In the genomic region with DNA sequence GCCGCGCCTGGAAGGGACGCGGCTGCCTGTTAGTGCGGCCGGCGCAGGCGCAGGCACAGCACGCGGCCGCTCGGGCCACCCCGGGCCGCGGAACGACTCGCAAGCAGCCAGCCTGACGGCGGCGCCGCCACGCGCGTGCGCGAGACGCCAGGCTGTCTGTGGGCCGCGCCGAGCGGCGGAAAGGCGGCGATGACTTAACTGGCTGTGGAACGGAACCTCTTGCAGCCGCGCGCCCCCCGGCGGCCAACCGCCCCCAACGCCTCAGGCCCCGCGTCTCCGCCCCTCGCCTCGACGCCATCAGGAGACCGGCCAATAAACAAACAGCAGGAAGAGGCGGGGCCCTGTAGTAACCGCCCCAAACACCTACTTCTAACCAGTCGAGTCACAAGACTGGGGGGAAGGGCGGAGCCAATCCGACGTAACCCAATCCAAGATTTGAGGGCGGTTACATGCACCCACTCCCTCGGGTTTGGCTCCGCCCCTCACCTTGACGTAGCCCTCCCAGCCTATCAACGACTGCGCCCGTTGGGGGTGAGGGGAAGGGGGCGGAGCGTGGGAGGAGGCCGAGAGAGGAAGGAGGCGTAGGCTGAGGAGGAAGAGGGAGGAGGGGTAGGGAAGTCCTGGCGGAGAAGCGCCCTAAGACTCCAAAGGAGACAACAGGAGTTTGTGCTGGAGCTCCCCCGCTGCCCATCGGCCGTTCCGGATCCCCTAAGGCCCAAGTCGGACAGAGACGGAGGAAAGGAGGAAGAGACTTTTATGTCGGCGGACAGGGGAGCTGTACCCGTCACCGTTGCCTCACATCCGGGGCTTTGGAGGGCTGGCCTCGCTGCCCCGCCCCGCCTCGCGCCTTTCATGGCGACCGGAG, we compare ENCODE assay signal across 1 cellular context.
TF ChIP-seq lines count a peak whose summit lies in the region.

FBRS (plus strand) TSS at position 566 of the 865 bp plus-strand sequence. CDS start 1,088 bp downstream, outside the sequence.

TF ChIP-seq in K562, 482 proteins besides CTCF, POLR2A, EP300 and RAD21 (continued from another document and continues in another):
- TF ChIP-seq, protein P1, sequence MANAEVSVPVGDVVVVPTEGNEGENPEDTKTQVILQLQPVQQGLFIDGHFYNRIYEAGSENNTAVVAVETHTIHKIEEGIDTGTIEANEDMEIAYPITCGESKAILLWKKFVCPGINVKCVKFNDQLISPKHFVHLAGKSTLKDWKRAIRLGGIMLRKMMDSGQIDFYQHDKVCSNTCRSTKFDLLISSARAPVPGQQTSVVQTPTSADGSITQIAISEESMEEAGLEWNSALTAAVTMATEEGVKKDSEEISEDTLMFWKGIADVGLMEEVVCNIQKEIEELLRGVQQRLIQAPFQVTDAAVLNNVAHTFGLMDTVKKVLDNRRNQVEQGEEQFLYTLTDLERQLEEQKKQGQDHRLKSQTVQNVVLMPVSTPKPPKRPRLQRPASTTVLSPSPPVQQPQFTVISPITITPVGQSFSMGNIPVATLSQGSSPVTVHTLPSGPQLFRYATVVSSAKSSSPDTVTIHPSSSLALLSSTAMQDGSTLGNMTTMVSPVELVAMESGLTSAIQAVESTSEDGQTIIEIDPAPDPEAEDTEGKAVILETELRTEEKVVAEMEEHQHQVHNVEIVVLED (CRISPR knock-in tag; IDR thresholded peaks at IDR 0.05): peak; percentile 57; the same call in 1 of the 2 replicates
- TF ChIP-seq, protein P2, sequence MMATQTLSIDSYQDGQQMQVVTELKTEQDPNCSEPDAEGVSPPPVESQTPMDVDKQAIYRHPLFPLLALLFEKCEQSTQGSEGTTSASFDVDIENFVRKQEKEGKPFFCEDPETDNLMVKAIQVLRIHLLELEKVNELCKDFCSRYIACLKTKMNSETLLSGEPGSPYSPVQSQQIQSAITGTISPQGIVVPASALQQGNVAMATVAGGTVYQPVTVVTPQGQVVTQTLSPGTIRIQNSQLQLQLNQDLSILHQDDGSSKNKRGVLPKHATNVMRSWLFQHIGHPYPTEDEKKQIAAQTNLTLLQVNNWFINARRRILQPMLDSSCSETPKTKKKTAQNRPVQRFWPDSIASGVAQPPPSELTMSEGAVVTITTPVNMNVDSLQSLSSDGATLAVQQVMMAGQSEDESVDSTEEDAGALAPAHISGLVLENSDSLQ (IDR thresholded peaks at IDR 0.05): peak; percentile 86
- no peak for TF ChIP-seq RBM22 (IDR thresholded peaks at IDR 0.05; ENCODE audit: low read depth, low read length, poor library complexity, severe bottlenecking)
- TF ChIP-seq OTX1 (CRISPR knock-in tag; IDR thresholded peaks at IDR 0.05): peak; percentile 95
- peak; percentile 77 for TF ChIP-seq ZBTB33 (CRISPR knock-in tag; IDR thresholded peaks at IDR 0.05)
- TF ChIP-seq SIN3B (IDR thresholded peaks at IDR 0.05; ENCODE audit: low read depth): 0 out of 2 replicates have a peak, but pooled peaks have one; percentile 32
- no peak for TF ChIP-seq E2F4 (CRISPR knock-in tag; IDR thresholded peaks at IDR 0.05; ENCODE audit: low read depth)
- TF ChIP-seq FOXJ2 (tag; IDR thresholded peaks at IDR 0.05): 0 out of 2 replicates have a peak, but pooled peaks have one; percentile 41
- no peak; the same call in 1 of the 2 replicates for TF ChIP-seq ATF1 (CRISPR knock-in tag; IDR thresholded peaks at IDR 0.05)
- peak; percentile 96 for TF ChIP-seq ATF1 (tag; IDR thresholded peaks at IDR 0.05)
- 0 out of 2 replicates have a peak, but pooled peaks have one; percentile 7 for TF ChIP-seq TCF3 (CRISPR knock-in tag; IDR thresholded peaks at IDR 0.05)
- peak; percentile 84 for TF ChIP-seq GABPB1 (CRISPR knock-in tag; IDR thresholded peaks at IDR 0.05)
- TF ChIP-seq CGGBP1 (CRISPR knock-in tag; IDR thresholded peaks at IDR 0.05): 0 out of 2 replicates have a peak, but pooled peaks have one; percentile 24
- peak; percentile 100 for TF ChIP-seq GATAD2B (IDR thresholded peaks at IDR 0.05; ENCODE audit: borderline replicate concordance)
- peak; percentile 97 for TF ChIP-seq HMGN3 (IDR thresholded peaks at IDR 0.05; ENCODE audit: borderline replicate concordance, extremely low read depth, insufficient read length, low read depth, low read length)
- TF ChIP-seq ARID1B (IDR thresholded peaks at IDR 0.05): peak; percentile 46; the same call in 1 of the 2 replicates
- TF ChIP-seq CEBPG (CRISPR knock-in tag; IDR thresholded peaks at IDR 0.05): peak; percentile 42; the same call in 1 of the 2 replicates
- TF ChIP-seq CEBPG (tag; conservative IDR thresholded peaks at IDR 0.05 in 1 of 2, IDR thresholded peaks at IDR 0.05 in 1 of 2): peak in 1 of 2 experiments; percentile 58; a peak in 3 of 4 replicates
- TF ChIP-seq PCBP1 (IDR thresholded peaks at IDR 0.05; ENCODE audit: low read depth, low read length, poor library complexity, severe bottlenecking): no peak
- TF ChIP-seq POLR2H (tag; IDR thresholded peaks at IDR 0.05; ENCODE audit: low read depth): peak; percentile 92
- TF ChIP-seq LEF1 (IDR thresholded peaks at IDR 0.05): peak; percentile 68; the same call in 1 of the 2 replicates
- TF ChIP-seq THRB (CRISPR knock-in tag; conservative IDR thresholded peaks at IDR 0.05): peak; percentile 83; the same call in 1 of the 2 replicates
- TF ChIP-seq L3MBTL2 (IDR thresholded peaks at IDR 0.05): peak; percentile 91
- no peak for TF ChIP-seq HOMEZ (CRISPR knock-in tag; IDR thresholded peaks at IDR 0.05)
- peak; percentile 98 for TF ChIP-seq ZNF263 (CRISPR knock-in tag; IDR thresholded peaks at IDR 0.05; ENCODE audit: borderline replicate concordance)
- peak; percentile 61; the same call in 1 of the 2 replicates for TF ChIP-seq SMARCA4 (IDR thresholded peaks at IDR 0.05)
- TF ChIP-seq ARID4B (CRISPR knock-in tag; IDR thresholded peaks at IDR 0.05): peak; percentile 76
- 0 out of 2 replicates have a peak, but pooled peaks have one; percentile 37 for TF ChIP-seq E2F3 (CRISPR knock-in tag; IDR thresholded peaks at IDR 0.05)
- TF ChIP-seq NCOR1 (IDR thresholded peaks at IDR 0.05): peak; percentile 83
- TF ChIP-seq IRF1 (CRISPR knock-in tag; IDR thresholded peaks at IDR 0.05; ENCODE audit: borderline replicate concordance): no peak
- 0 out of 2 replicates have a peak, but pooled peaks have one; percentile 23 for TF ChIP-seq RFX7 (CRISPR knock-in tag; IDR thresholded peaks at IDR 0.05)
- peak; percentile 68 for TF ChIP-seq NFYB (IDR thresholded peaks at IDR 0.05; ENCODE audit: extremely low read depth, insufficient read length)
- TF ChIP-seq SOX6 (IDR thresholded peaks at IDR 0.05): peak; percentile 51; the same call in 1 of the 2 replicates
- peak; percentile 100 for TF ChIP-seq SAFB (IDR thresholded peaks at IDR 0.05; ENCODE audit: borderline replicate concordance, low read depth, low read length)
- TF ChIP-seq, protein P3, sequence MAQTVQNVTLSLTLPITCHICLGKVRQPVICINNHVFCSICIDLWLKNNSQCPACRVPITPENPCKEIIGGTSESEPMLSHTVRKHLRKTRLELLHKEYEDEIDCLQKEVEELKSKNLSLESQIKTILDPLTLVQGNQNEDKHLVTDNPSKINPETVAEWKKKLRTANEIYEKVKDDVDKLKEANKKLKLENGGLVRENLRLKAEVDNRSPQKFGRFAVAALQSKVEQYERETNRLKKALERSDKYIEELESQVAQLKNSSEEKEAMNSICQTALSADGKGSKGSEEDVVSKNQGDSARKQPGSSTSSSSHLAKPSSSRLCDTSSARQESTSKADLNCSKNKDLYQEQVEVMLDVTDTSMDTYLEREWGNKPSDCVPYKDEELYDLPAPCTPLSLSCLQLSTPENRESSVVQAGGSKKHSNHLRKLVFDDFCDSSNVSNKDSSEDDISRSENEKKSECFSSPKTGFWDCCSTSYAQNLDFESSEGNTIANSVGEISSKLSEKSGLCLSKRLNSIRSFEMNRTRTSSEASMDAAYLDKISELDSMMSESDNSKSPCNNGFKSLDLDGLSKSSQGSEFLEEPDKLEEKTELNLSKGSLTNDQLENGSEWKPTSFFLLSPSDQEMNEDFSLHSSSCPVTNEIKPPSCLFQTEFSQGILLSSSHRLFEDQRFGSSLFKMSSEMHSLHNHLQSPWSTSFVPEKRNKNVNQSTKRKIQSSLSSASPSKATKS (CRISPR knock-in tag; IDR thresholded peaks at IDR 0.05): peak; percentile 18; the same call in 1 of the 2 replicates
- peak; percentile 65 for TF ChIP-seq ETV5 (CRISPR knock-in tag; IDR thresholded peaks at IDR 0.05; ENCODE audit: low read depth)
- TF ChIP-seq FOXA3 (CRISPR knock-in tag; conservative IDR thresholded peaks at IDR 0.05 in 1 of 2, IDR thresholded peaks at IDR 0.05 in 1 of 2): peak in 1 of 2 experiments; percentile 73; a peak in 1 of 4 replicates
